In genomic region chr7:130270947-130271790, GRCh38 we compare ENCODE assay signal across 15 cellular contexts. TPM values are rescaled to one million over a fixed set of nuclear protein-coding genes. Genes with fewer than 3 reads are reported as not detected.
DNase-seq lines count a peak whose midpoint lies in the region; ATAC-seq and TF ChIP-seq lines count a peak whose summit lies in the region.
"Had no signal": no experiment of that assay in that cellular context is flagged by ENCODE, and none has a peak within 500 bp of the region (broad histone marks: within the 10 kb centered on the region; RNA-seq: fewer than 3 reads in every experiment).

No MANE protein-coding gene starts in this region.

- no peaks in the 10 kb centered on the region for H3K27me3 Mint-ChIP-seq in brain
- peaks cover 3% of the 10 kb centered on the region for H3K27me3 Mint-ChIP-seq in nephron progenitor cell (ENCODE audit: low read depth, poor library complexity)
- H3K27me3 Mint-ChIP-seq in effector memory CD8-positive, alpha-beta T cell: peaks cover 43 to 60% of the 10 kb centered on the region in 2 donors

- H3K36me3 Mint-ChIP-seq in brain (no peaks in the 10 kb centered on the region), nephron progenitor cell (ENCODE audit: low read depth) (no peaks in the 10 kb centered on the region)
- H3K36me3 Mint-ChIP-seq in effector memory CD8-positive, alpha-beta T cell (ENCODE audit: insufficient read depth): no peaks in the 10 kb centered on the region
- H3K36me3 Mint-ChIP-seq: activated naive CD8-positive, alpha-beta T cell treated with anti-CD3 and anti-CD28 coated beads, Interleukin-2, amount 10 ng/mL, durations not matched to agents 7 days and 5 days had no signal

- H3K4me1 Mint-ChIP-seq in brain (peaks cover 69% of the 10 kb centered on the region), nephron progenitor cell (peaks cover 89% of the 10 kb centered on the region)
- H3K4me1 Mint-ChIP-seq in effector memory CD8-positive, alpha-beta T cell (ENCODE audit: low read depth in 2 of 2): no peaks in the 10 kb centered on the region

- no peaks in the 10 kb centered on the region for H3K9me3 ChIP-seq in HAP-1
- H3K9me3 ChIP-seq: BLaER1 treated with 17β-estradiol and CSF1 and Interleukin-3, amounts not matched to agents 10 nM and 100 nM; tibial nerve had no signal

- no peaks in the 10 kb centered on the region for H3K36me3 ChIP-seq in HAP-1 (replicated peaks)
- H3K36me3 ChIP-seq: BLaER1 treated with 17β-estradiol and CSF1 and Interleukin-3, amounts not matched to agents 10 nM and 100 nM; tibial nerve had no signal

- TF ChIP-seq CTCF in brain (conservative IDR thresholded peaks at IDR 0.05) (no peak), nephron progenitor cell (IDR thresholded peaks at IDR 0.05) (no peak)

- H3K4me3 Mint-ChIP-seq in brain (peak overlapping the region in 1 of 5 experiments; percentile 20), nephron progenitor cell (no peak overlapping the region)
- H3K4me3 Mint-ChIP-seq in effector memory CD8-positive, alpha-beta T cell: no peak overlapping the region
- H3K4me3 Mint-ChIP-seq: activated naive CD8-positive, alpha-beta T cell treated with anti-CD3 and anti-CD28 coated beads, Interleukin-2, amount 10 ng/mL, durations not matched to agents 7 days and 5 days; central memory CD8-positive, alpha-beta T cell had no signal

- H3K9me3 Mint-ChIP-seq in brain (peaks cover 0 to 2% (median 0%) of the 10 kb centered on the region in 5 experiments), nephron progenitor cell (no peaks in the 10 kb centered on the region)
- no peaks in the 10 kb centered on the region for H3K9me3 Mint-ChIP-seq in effector memory CD8-positive, alpha-beta T cell
- H3K9me3 Mint-ChIP-seq: activated naive CD8-positive, alpha-beta T cell treated with anti-CD3 and anti-CD28 coated beads, Interleukin-2, amount 10 ng/mL, durations not matched to agents 7 days and 5 days; central memory CD8-positive, alpha-beta T cell had no signal

- in situ Hi-C loops in HAP-1 (cut with MboI; ENCODE audit: low sequenced_read_pairs): no loop called here

- no peak overlapping the region for H3K4me3 ChIP-seq in HAP-1
- H3K4me3 ChIP-seq: BLaER1 treated with 17β-estradiol and CSF1 and Interleukin-3, amounts not matched to agents 10 nM and 100 nM; tibial nerve had no signal

- no peak for TF ChIP-seq POLR2A in erythroblast (IDR thresholded peaks at IDR 0.05; ENCODE audit: low read length)

- no peak for ATAC-seq in effector memory CD8-positive, alpha-beta T cell (replicated peaks)

- H3K4me1 ChIP-seq in HAP-1: peaks cover 36% of the 10 kb centered on the region

- H3K27ac Mint-ChIP-seq in brain (peak overlapping the region; percentile 44 to 100 (median 89)), nephron progenitor cell (peak overlapping the region; percentile 99)
- no peak overlapping the region for H3K27ac Mint-ChIP-seq in effector memory CD8-positive, alpha-beta T cell
- H3K27ac Mint-ChIP-seq: activated naive CD8-positive, alpha-beta T cell treated with anti-CD3 and anti-CD28 coated beads, Interleukin-2, amount 10 ng/mL, durations not matched to agents 7 days and 5 days had no signal

- H3K27me3 ChIP-seq in HAP-1 (ENCODE audit: low read depth): no peaks in the 10 kb centered on the region
- H3K27me3 ChIP-seq: tibial nerve had no signal

- DNase-seq in HAP-1 (ENCODE audit: low spot score in 2 of 2): peak; percentile 6 to 68
- DNase-seq in NCI-H1436 treated with DMSO at 0.1 percent for 48 hours (lab: John Stamatoyannopoulos, UW): peak; percentile 58
- DNase-seq in nephron progenitor cell: no peak
- DNase-seq in DMS53 (lab: John Stamatoyannopoulos, UW): no peak
- DNase-seq in erythroblast (lab: John Stamatoyannopoulos, UW): no peak
- no peak for DNase-seq in effector memory CD8-positive, alpha-beta T cell
- DNase-seq in anterior cingulate cortex (lab: John Stamatoyannopoulos, UW): no peak
- DNase-seq: activated naive CD8-positive, alpha-beta T cell treated with anti-CD3 and anti-CD28 coated beads, Interleukin-2, amount 10 ng/mL, durations not matched to agents 7 days and 5 days; activated T-cell treated with anti-CD3 and anti-CD28 coated beads, Interleukin-2, amount 50 U/mL, for 48 hours; midbrain; NCI-H2029 treated with DMSO at 0.1 percent for 48 hours had no signal

RNA-seq across cellular contexts. Expression of gene CPA2, which starts 4.5 kb away (rescaled TPM):
- polyA plus RNA-seq in brain (ENCODE audit: insufficient read depth, low read depth, low replicate concordance): 0.97 TPM

RNA-seq across cellular contexts. Expression of gene CPA4, which starts 21.8 kb away (rescaled TPM):
- 0.34 TPM for polyA plus RNA-seq in brain (ENCODE audit: insufficient read depth, low read depth, low replicate concordance)

Comparison
In these comparisons a context has a peak if more than half of its experiments do, and no peak if none do; other contexts are left out.
1. DNase-seq: peak in HAP-1 (2 of 2) and NCI-H1436 treated with DMSO at 0.1 percent for 48 hours (single experiment); none in nephron progenitor cell (single experiment), DMS53 (single experiment), erythroblast (0 of 2), effector memory CD8-positive, alpha-beta T cell (0 of 3) and anterior cingulate cortex (0 of 58).
2. H3K27ac Mint-ChIP-seq: peak in brain (5 of 5) and nephron progenitor cell (single experiment); none in effector memory CD8-positive, alpha-beta T cell (0 of 2).